27 cellular contexts compared by ENCODE assay signal in genomic region chr21:40658237-40658636, GRCh38.
DNase-seq lines count a peak whose midpoint lies in the region; ATAC-seq, FAIRE-seq and TF ChIP-seq lines count a peak whose summit lies in the region.
"Had no signal": no experiment of that assay in that cellular context is flagged by ENCODE, and none has a peak within 500 bp of the region (broad histone marks: within the 10 kb centered on the region; RNA-seq: fewer than 3 reads in every experiment).

No MANE protein-coding gene starts in this region.

- no peaks in the 10 kb centered on the region for H3F3A ChIP-seq in SK-N-SH (replicated peaks; ENCODE audit: insufficient read depth)

- CTCF ChIA-PET in SK-N-SH (lab: Yijun Ruan, JAX): no interaction called here

- H3K27ac ChIP-seq in pancreas (no peak overlapping the region), SK-N-SH (ENCODE audit: low read depth in 2 of 2, low read length in 1 of 2) (no peak overlapping the region)
- H3K27ac ChIP-seq: psoas muscle, SJCRH30 had no signal

- 33 to 42% methylated on average over 2 of the region's 2 CpGs for WGBS in pancreas, 2 donors
- 9% methylated on average over 2 of the region's 2 CpGs for WGBS in SK-N-SH (ENCODE audit: low lambda C conversion rate)

- no peak overlapping the region for H3K9ac ChIP-seq in SK-N-SH

- peak; percentile 7 for DNase-seq in NCI-H2227 (lab: John Stamatoyannopoulos, UW; ENCODE audit: unreplicated experiment)
- no peak for DNase-seq in NCI-H2227 treated with DMSO at 0.1 percent for 48 hours (lab: John Stamatoyannopoulos, UW)
- peak; percentile 32 for DNase-seq in NCI-H128 (lab: John Stamatoyannopoulos, UW; ENCODE audit: unreplicated experiment)
- DNase-seq in NCI-H774 (lab: John Stamatoyannopoulos, UW): peak; percentile 11
- no peak for DNase-seq in pancreas
- no peak for DNase-seq in iPS-NIHi7 (ENCODE audit: extremely low spot score)
- no peak for DNase-seq in SK-N-SH
- DNase-seq: activated CD8-positive, alpha-beta T cell treated with anti-CD3 and anti-CD28 coated beads for 36 hours; activated effector memory CD4-positive, alpha-beta T cell treated with Interleukin-2 at 50 U/mL for 16 hours; activated naive CD8-positive, alpha-beta T cell treated with anti-CD3 and anti-CD28 coated beads, Interleukin-2, amount 10 ng/mL, durations not matched to agents 7 days and 5 days; activated T-cell treated with anti-CD3 and anti-CD28 coated beads for 4 hours; BE2C; central memory CD4-positive, alpha-beta T cell; EL; H7; kidney glomerular epithelial cell; mesenchymal stem cell; NCI-H226; psoas muscle; SJCRH30; stimulated activated CD8-positive, alpha-beta memory T cell treated with anti-CD3 and anti-CD28 coated beads, Interleukin-4, amount 100 ng/mL, for 48 hours; T-helper 1 cell; trophoblast cell had no signal

- no peak for TF ChIP-seq RAD21 in SK-N-SH (IDR thresholded peaks at IDR 0.05; ENCODE audit: low read length)

- no peaks in the 10 kb centered on the region for H3K27me3 ChIP-seq in pancreas
- no peaks in the 10 kb centered on the region for H3K27me3 ChIP-seq in SK-N-SH (ENCODE audit: insufficient read depth)
- H3K27me3 ChIP-seq: BE2C, SJCRH30 had no signal

- no peak overlapping the region for H2AFZ ChIP-seq in SK-N-SH (ENCODE audit: low read depth)

- no peaks in the 10 kb centered on the region for H3K9me2 ChIP-seq in SK-N-SH

- ATAC-seq in pancreas (peak; percentile 53 to 84 (median 78)), HG03280 (IDR thresholded peaks at IDR 0.05; ENCODE audit: unreplicated experiment) (no peak)
- ATAC-seq: activated CD4-positive, CD25-positive, alpha-beta regulatory T cell treated with anti-CD3 and anti-CD28 coated beads, Interleukin-2, amount 50 U/mL, for 24 hours; activated CD8-positive, alpha-beta T cell treated with anti-CD3 and anti-CD28 coated beads for 36 hours; psoas muscle had no signal

- H3K4me1 ChIP-seq in pancreas: peaks cover 7 to 13% (median 8%) of the 10 kb centered on the region in 3 donors
- no peaks in the 10 kb centered on the region; a peak in 1 of 4 replicates for H3K4me1 ChIP-seq in SK-N-SH (ENCODE audit: control insufficient read depth in 1 of 2, insufficient read depth in 2 of 2, low read depth in 1 of 2, low read length in 1 of 2)
- H3K4me1 ChIP-seq: BE2C, psoas muscle, SJCRH30 had no signal

- intact Hi-C loops in pancreas (cut with DNase I): no loop called here

- H3K4me2 ChIP-seq in SK-N-SH: no peak overlapping the region

- no peaks in the 10 kb centered on the region for H3K9me3 ChIP-seq in pancreas
- H3K9me3 ChIP-seq in SK-N-SH: no peaks in the 10 kb centered on the region; the same call in 1 of the 2 replicates
- H3K9me3 ChIP-seq: BE2C, psoas muscle, SJCRH30 had no signal

- TF ChIP-seq CTCF in pancreas (IDR thresholded peaks at IDR 0.05) (no peak), SK-N-SH (IDR thresholded peaks at IDR 0.05) (no peak)

- FAIRE-seq in pancreas (lab: Jason Lieb, UNC): no peak
- FAIRE-seq: astrocyte, GM12892 had no signal

- no peak for TF ChIP-seq EP300 in SK-N-SH (IDR thresholded peaks at IDR 0.05; ENCODE audit: borderline replicate concordance in 1 of 2, low read depth in 1 of 2, low read length in 1 of 2)

- no peaks in the 10 kb centered on the region for H4K20me1 ChIP-seq in SK-N-SH (ENCODE audit: insufficient read depth)

- H3K36me3 ChIP-seq in pancreas (no peaks in the 10 kb centered on the region), SK-N-SH (replicated peaks in 1 of 2; ENCODE audit: control insufficient read depth in 1 of 2, insufficient read depth in 2 of 2, low read length in 1 of 2) (no peaks in the 10 kb centered on the region)
- H3K36me3 ChIP-seq: BE2C, SJCRH30 had no signal

- H3K4me3 ChIP-seq in pancreas (no peak overlapping the region), SK-N-SH (ENCODE audit: low read depth in 2 of 2, low read length in 1 of 2) (no peak overlapping the region)
- H3K4me3 ChIP-seq: psoas muscle, SJCRH30 had no signal

- POLR2A ChIA-PET in SK-N-SH (lab: Yijun Ruan, JAX): no interaction called here

- H3K79me2 ChIP-seq in SK-N-SH (ENCODE audit: insufficient read depth): no peaks in the 10 kb centered on the region

TF ChIP-seq in SK-N-SH, 30 proteins besides CTCF, POLR2A, EP300 and RAD21:
- TF ChIP-seq SIN3A (IDR thresholded peaks at IDR 0.05; ENCODE audit: borderline replicate concordance, low read depth, low read length) (no peak), CHD2 (IDR thresholded peaks at IDR 0.05; ENCODE audit: low read length, partially characterized antibody) (no peak), GABPA (IDR thresholded peaks at IDR 0.05; ENCODE audit: low read depth) (no peak), FOXM1 (IDR thresholded peaks at IDR 0.05; ENCODE audit: low read depth) (no peak), SMC3 (IDR thresholded peaks at IDR 0.05; ENCODE audit: low read depth, low read length) (no peak), EZH2phosphoT487 (IDR thresholded peaks at IDR 0.05; ENCODE audit: borderline replicate concordance, low read depth) (no peak), MEF2A (IDR thresholded peaks at IDR 0.05; ENCODE audit: borderline replicate concordance, low read depth) (no peak), TEAD4 (IDR thresholded peaks at IDR 0.05; ENCODE audit: borderline replicate concordance, insufficient read depth) (no peak), TCF12 (IDR thresholded peaks at IDR 0.05) (no peak), FOXJ3 (CRISPR knock-in tag; IDR thresholded peaks at IDR 0.05) (no peak), RCOR1 (IDR thresholded peaks at IDR 0.05; ENCODE audit: low read length) (no peak), USF2 (IDR thresholded peaks at IDR 0.05; ENCODE audit: borderline replicate concordance, low read depth, low read length) (no peak), POLR2AphosphoS5 (IDR thresholded peaks at IDR 0.05; ENCODE audit: low read depth, low read length) (no peak)
- TF ChIP-seq, protein P1, sequence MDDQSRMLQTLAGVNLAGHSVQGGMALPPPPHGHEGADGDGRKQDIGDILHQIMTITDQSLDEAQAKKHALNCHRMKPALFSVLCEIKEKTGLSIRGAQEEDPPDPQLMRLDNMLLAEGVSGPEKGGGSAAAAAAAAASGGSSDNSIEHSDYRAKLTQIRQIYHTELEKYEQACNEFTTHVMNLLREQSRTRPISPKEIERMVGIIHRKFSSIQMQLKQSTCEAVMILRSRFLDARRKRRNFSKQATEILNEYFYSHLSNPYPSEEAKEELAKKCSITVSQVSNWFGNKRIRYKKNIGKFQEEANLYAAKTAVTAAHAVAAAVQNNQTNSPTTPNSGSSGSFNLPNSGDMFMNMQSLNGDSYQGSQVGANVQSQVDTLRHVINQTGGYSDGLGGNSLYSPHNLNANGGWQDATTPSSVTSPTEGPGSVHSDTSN (IDR thresholded peaks at IDR 0.05): no peak
- TF ChIP-seq, protein P2, sequence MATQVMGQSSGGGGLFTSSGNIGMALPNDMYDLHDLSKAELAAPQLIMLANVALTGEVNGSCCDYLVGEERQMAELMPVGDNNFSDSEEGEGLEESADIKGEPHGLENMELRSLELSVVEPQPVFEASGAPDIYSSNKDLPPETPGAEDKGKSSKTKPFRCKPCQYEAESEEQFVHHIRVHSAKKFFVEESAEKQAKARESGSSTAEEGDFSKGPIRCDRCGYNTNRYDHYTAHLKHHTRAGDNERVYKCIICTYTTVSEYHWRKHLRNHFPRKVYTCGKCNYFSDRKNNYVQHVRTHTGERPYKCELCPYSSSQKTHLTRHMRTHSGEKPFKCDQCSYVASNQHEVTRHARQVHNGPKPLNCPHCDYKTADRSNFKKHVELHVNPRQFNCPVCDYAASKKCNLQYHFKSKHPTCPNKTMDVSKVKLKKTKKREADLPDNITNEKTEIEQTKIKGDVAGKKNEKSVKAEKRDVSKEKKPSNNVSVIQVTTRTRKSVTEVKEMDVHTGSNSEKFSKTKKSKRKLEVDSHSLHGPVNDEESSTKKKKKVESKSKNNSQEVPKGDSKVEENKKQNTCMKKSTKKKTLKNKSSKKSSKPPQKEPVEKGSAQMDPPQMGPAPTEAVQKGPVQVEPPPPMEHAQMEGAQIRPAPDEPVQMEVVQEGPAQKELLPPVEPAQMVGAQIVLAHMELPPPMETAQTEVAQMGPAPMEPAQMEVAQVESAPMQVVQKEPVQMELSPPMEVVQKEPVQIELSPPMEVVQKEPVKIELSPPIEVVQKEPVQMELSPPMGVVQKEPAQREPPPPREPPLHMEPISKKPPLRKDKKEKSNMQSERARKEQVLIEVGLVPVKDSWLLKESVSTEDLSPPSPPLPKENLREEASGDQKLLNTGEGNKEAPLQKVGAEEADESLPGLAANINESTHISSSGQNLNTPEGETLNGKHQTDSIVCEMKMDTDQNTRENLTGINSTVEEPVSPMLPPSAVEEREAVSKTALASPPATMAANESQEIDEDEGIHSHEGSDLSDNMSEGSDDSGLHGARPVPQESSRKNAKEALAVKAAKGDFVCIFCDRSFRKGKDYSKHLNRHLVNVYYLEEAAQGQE (IDR thresholded peaks at IDR 0.05; ENCODE audit: low read depth, low read length): no peak

Comparison
In these comparisons a context has a peak if more than half of its experiments do, and no peak if none do; other contexts are left out.
1. DNase-seq: peak in NCI-H2227 (single experiment), NCI-H128 (single experiment) and NCI-H774 (single experiment); none in NCI-H2227 treated with DMSO at 0.1 percent for 48 hours (single experiment), pancreas (0 of 6), iPS-NIHi7 (single experiment) and SK-N-SH (single experiment).